Comparison of ENCODE assay signal across 8 cellular contexts in the genomic region with DNA sequence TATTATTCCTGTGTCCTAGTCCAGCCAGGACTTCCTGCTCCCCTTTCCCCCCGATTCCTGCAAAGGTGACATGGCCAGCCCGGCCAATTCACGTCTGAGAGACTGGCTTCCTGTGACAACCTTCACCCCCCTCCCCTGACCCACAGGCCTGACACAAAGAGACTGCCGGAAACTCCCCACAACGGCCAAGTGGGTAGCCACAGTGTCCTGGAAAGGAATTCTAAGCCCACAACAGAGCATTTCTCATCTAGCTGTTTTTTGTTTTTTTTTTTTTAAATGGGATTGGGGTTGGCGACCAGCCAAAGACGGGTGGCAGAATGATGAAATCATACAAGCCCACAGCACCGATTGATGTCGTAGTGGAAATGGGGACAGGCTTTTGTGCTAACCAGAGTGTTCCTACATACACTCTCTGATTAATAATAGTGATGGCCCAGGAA. TPM values are rescaled to one million over a fixed set of nuclear protein-coding genes. Genes with fewer than 3 reads are reported as not detected.
DNase-seq lines count a peak whose midpoint lies in the region; ATAC-seq and TF ChIP-seq lines count a peak whose summit lies in the region.

No MANE protein-coding gene starts in this region.

- H3K9me3 Mint-ChIP-seq in chondrocyte (ENCODE audit: low read depth) = peaks cover 4% of the 10 kb centered on the region

- H3K27ac Mint-ChIP-seq in chondrocyte (ENCODE audit: unreplicated experiment) = peak overlapping the region; percentile 100

- H3K36me3 ChIP-seq in SK-N-SH (replicated peaks in 1 of 2; ENCODE audit: control insufficient read depth in 1 of 2, insufficient read depth in 2 of 2, low read length in 1 of 2) (no peaks in the 10 kb centered on the region), left lung (no peaks in the 10 kb centered on the region)

- no peaks in the 10 kb centered on the region for H3K9me2 ChIP-seq in SK-N-SH

- H3K4me1 ChIP-seq in SK-N-SH (ENCODE audit: control insufficient read depth in 1 of 2, insufficient read depth in 2 of 2, low read depth in 1 of 2, low read length in 1 of 2) (peaks cover 4 to 13% of the 10 kb centered on the region in 2 experiments; a peak in 3 of 4 replicates), left lung (peaks cover 12 to 61% of the 10 kb centered on the region in 2 donors)

- H3K36me3 Mint-ChIP-seq in chondrocyte (ENCODE audit: low read depth) = no peaks in the 10 kb centered on the region

- no peaks in the 10 kb centered on the region for H3K9me3 ChIP-seq in SK-N-SH
- H3K9me3 ChIP-seq in left lung = no peaks in the 10 kb centered on the region

- no peaks in the 10 kb centered on the region for H3K79me2 ChIP-seq in SK-N-SH (ENCODE audit: insufficient read depth)

- H3K27me3 ChIP-seq in SK-N-SH (ENCODE audit: insufficient read depth) (no peaks in the 10 kb centered on the region), left lung (no peaks in the 10 kb centered on the region)

- DNase-seq in GM20000 (ENCODE audit: low spot score) = peak; percentile 24
- DNase-seq in SK-N-SH = no peak
- no peak for DNase-seq in chondrocyte (ENCODE audit: low spot score)
- DNase-seq in left lung = peak in 1 of 2 donors; percentile 63
- DNase-seq in stimulated activated CD8-positive, alpha-beta memory T cell treated with anti-CD3 and anti-CD28 coated beads, Interleukin-7, amount 100 ng/mL, for 1 hour (ENCODE audit: low read depth in 2 of 2) = peak; percentile 22 to 48
- no peak for DNase-seq in NCI-H1694 treated with DMSO at 0.1 percent for 48 hours (lab: John Stamatoyannopoulos, UW)
- no peak for DNase-seq in GOT3 (lab: John Stamatoyannopoulos, UW)

- H3K27ac ChIP-seq in SK-N-SH (ENCODE audit: low read depth in 2 of 2, low read length in 1 of 2) = peak overlapping the region in 1 of 2 experiments; percentile 92; a peak in 2 of 4 replicates
- peak overlapping the region; percentile 81 to 85 for H3K27ac ChIP-seq in left lung

- POLR2A ChIA-PET in SK-N-SH (lab: Yijun Ruan, JAX) = no interaction called here

- H3K4me2 ChIP-seq in SK-N-SH = peak overlapping the region; percentile 47

- WGBS in SK-N-SH (ENCODE audit: low lambda C conversion rate) = 42% methylated on average over 9 of the region's 9 CpGs

- peak; percentile 57 for ATAC-seq in left lung
- no peak for ATAC-seq in HG03521 (IDR thresholded peaks at IDR 0.05; ENCODE audit: unreplicated experiment)

- H3K4me1 Mint-ChIP-seq in chondrocyte (ENCODE audit: low read depth) = peaks cover 29% of the 10 kb centered on the region

- TF ChIP-seq RAD21 in SK-N-SH (IDR thresholded peaks at IDR 0.05; ENCODE audit: low read length) = no peak

- no peaks in the 10 kb centered on the region for H3K27me3 Mint-ChIP-seq in chondrocyte (ENCODE audit: low read depth)

- intact Hi-C loops in left lung (cut with DNase I) = no loop called here

- no peaks in the 10 kb centered on the region for H4K20me1 ChIP-seq in SK-N-SH (ENCODE audit: insufficient read depth)

- TF ChIP-seq EP300 in SK-N-SH (IDR thresholded peaks at IDR 0.05; ENCODE audit: borderline replicate concordance in 1 of 2, low read depth in 1 of 2, low read length in 1 of 2) = no peak

- peak overlapping the region; percentile 62 for H3K9ac ChIP-seq in SK-N-SH

- H3K4me3 ChIP-seq in SK-N-SH (ENCODE audit: low read depth in 2 of 2, low read length in 1 of 2) (no peak overlapping the region), left lung (no peak overlapping the region)

- CTCF ChIA-PET in SK-N-SH (lab: Yijun Ruan, JAX) = no interaction called here

- no peak for TF ChIP-seq CTCF in GM20000 (IDR thresholded peaks at IDR 0.05; ENCODE audit: extremely low read depth, missing control alignments)
- no peak for TF ChIP-seq CTCF in SK-N-SH (IDR thresholded peaks at IDR 0.05)
- no peak for TF ChIP-seq CTCF in chondrocyte (IDR thresholded peaks at IDR 0.05)
- no peak for TF ChIP-seq CTCF in left lung (IDR thresholded peaks at IDR 0.05)

- H2AFZ ChIP-seq in SK-N-SH (ENCODE audit: low read depth) = peak overlapping the region; percentile 88

- peak overlapping the region; percentile 37 for H3K4me3 Mint-ChIP-seq in chondrocyte (ENCODE audit: unreplicated experiment)

- H3F3A ChIP-seq in SK-N-SH (replicated peaks; ENCODE audit: insufficient read depth) = peaks cover 12% of the 10 kb centered on the region

TF ChIP-seq in SK-N-SH, 30 proteins besides CTCF, POLR2A, EP300 and RAD21:
- TF ChIP-seq TCF12 (IDR thresholded peaks at IDR 0.05) (peak; percentile 22; the same call in 1 of the 2 replicates), NFIC (IDR thresholded peaks at IDR 0.05; ENCODE audit: borderline replicate concordance) (peak; percentile 78), MEF2A (IDR thresholded peaks at IDR 0.05; ENCODE audit: borderline replicate concordance, low read depth) (no peak)

RNA-seq across cellular contexts. Expression of a gene that starts 2.8 kb away (rescaled TPM):
- 0.02 and 0.03 TPM in 2 replicates for polyA plus RNA-seq in SK-N-SH (2012; rRNA removed)
- polyA plus RNA-seq in SK-N-SH (2012; cell fraction: cytosol; rRNA removed) = 0.01 TPM in 2 replicates
- 0.23 and 0.35 TPM in 2 replicates for polyA plus RNA-seq in SK-N-SH (2012; cell fraction: nucleus; rRNA removed)
- 0.36 to 0.40 TPM in 2 of 3 replicates, not detected in the other for total RNA-seq in chondrocyte
- total RNA-seq in left lung = 10 to 100 TPM; 62.9 to 63.0 TPM

RNA-seq across cellular contexts. Expression of a gene that starts 23.0 kb away (rescaled TPM):
- polyA plus RNA-seq in SK-N-SH (2012; rRNA removed) = not detected in 2 replicates
- not detected in 2 replicates for polyA plus RNA-seq in SK-N-SH (2012; cell fraction: cytosol; rRNA removed)
- not detected in 2 replicates for polyA plus RNA-seq in SK-N-SH (2012; cell fraction: nucleus; rRNA removed)
- total RNA-seq in chondrocyte (not detected in 3 replicates), left lung (under 1 TPM in 1 of 2 donors, not detected in 1; 0.17 TPM)

RNA-seq across cellular contexts. Expression of a gene that starts 39.9 kb away (rescaled TPM):
- not detected in 2 replicates for polyA plus RNA-seq in SK-N-SH (2012; rRNA removed)
- polyA plus RNA-seq in SK-N-SH (2012; cell fraction: cytosol; rRNA removed) = not detected in 2 replicates
- not detected in 2 replicates for polyA plus RNA-seq in SK-N-SH (2012; cell fraction: nucleus; rRNA removed)
- total RNA-seq in chondrocyte (1.1 to 1.5 TPM in 2 of 3 replicates, not detected in the other), left lung (under 1 TPM in 1 of 2 donors, not detected in 1; 0.17 TPM)

Comparison
In these comparisons a context has a peak if more than half of its experiments do, and no peak if none do; other contexts are left out.
1. DNase-seq: peak in GM20000 (single experiment) and stimulated activated CD8-positive, alpha-beta memory T cell treated with anti-CD3 and anti-CD28 coated beads, Interleukin-7, amount 100 ng/mL, for 1 hour (2 of 2); none in SK-N-SH (single experiment), chondrocyte (single experiment), NCI-H1694 treated with DMSO at 0.1 percent for 48 hours (single experiment) and GOT3 (single experiment).
2. RNA of a gene that starts 2.8 kb away (total RNA-seq): 62.9 to 63.0 TPM in left lung; 0.36 to 0.40 TPM in chondrocyte; every median in the first group is over 10 times any median in the second.